10 cellular contexts compared by ENCODE assay signal in the genomic region with DNA sequence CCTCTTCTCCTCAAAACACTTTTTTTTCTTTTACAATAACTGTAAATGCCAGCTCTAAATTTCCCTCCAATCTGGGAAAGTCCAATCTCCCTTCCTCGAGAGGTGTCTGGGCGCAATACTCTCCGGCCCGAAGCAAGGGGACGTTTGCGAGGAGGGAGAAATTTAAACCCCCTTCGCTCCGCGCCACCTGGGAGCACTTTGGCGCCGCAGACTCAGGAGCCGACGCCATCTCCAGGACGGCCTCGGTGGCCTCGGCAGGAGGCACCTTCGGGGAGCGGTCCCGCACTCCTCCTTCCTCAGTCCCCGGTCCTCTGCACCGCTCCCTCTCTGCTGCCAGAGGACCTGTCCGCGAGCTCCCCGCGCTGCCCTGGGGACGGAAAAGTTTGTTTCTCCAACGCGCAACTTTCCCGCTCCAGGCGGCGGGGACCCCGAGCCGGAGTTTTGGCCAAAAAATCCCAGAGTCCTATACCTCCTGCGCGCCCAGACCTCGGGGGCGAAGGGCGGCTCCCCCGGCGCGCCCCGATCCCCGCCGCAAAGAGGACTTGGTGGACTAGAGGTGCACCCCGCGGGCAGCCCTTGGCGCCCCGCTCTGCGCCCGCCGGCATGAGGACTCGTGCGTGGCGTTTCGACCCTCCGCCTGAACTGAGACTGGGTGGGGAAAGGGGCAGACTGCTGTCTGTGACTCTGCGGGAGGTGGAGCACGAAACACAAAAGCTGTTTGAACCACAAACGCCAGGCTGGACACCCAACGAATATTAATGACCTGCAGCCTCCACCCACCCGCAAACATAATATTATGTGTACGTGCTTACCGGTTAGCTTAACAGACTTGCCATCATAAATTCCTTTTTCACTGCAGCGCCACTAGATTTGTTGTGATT.
DNase-seq lines count a peak whose midpoint lies in the region; ATAC-seq and TF ChIP-seq lines count a peak whose summit lies in the region.
"Had no signal": no experiment of that assay in that cellular context is flagged by ENCODE, and none has a peak within 500 bp of the region (broad histone marks: within the 10 kb centered on the region; RNA-seq: fewer than 3 reads in every experiment).

No MANE protein-coding gene starts in this region.

- H3K4ac ChIP-seq in trophoblast cell (ENCODE audit: low read depth, low read length), result peak overlapping the region; percentile 7

- peak overlapping the region; percentile 58 for H3K18ac ChIP-seq in trophoblast cell (ENCODE audit: low read length)

- H3K27ac ChIP-seq in PC-3 (ENCODE audit: low read length), result no peak overlapping the region
- no peak overlapping the region for H3K27ac ChIP-seq in trophoblast cell (ENCODE audit: low read depth, low read length)

- CTCF ChIA-PET in PC-3 (lab: Charles Lee), result no interaction called here

- no peak overlapping the region for H3K9ac ChIP-seq in PC-3 (ENCODE audit: low read length)
- no peak overlapping the region for H3K9ac ChIP-seq in trophoblast cell (ENCODE audit: low read length)

- no peak overlapping the region for H3K23ac ChIP-seq in trophoblast cell (ENCODE audit: low read length)

- peaks cover 7% of the 10 kb centered on the region for H3K79me1 ChIP-seq in trophoblast cell (ENCODE audit: low read length)

- H3K79me2 ChIP-seq in PC-3 (ENCODE audit: low read length) (no peaks in the 10 kb centered on the region), trophoblast cell (ENCODE audit: control insufficient read depth, insufficient read depth, low read length, poor library complexity) (peaks cover 2% of the 10 kb centered on the region)

- H4K20me1 ChIP-seq in PC-3 (ENCODE audit: low read length), result no peaks in the 10 kb centered on the region

- H3K36me3 ChIP-seq in PC-3 (ENCODE audit: low read depth, low read length) (no peaks in the 10 kb centered on the region), trophoblast cell (ENCODE audit: control insufficient read depth in 1 of 2, insufficient read depth in 2 of 2, low read length in 2 of 2) (no peaks in the 10 kb centered on the region)

- H3K14ac ChIP-seq in trophoblast cell (ENCODE audit: low read length), result peak overlapping the region; percentile 33

- H3F3A ChIP-seq in PC-3 (ENCODE audit: low read length, unreplicated experiment), result no peaks in the 10 kb centered on the region

- POLR2A ChIA-PET in PC-3 (lab: Charles Lee; ENCODE audit: unreplicated experiment), result no interaction called here

- H3K4me1 ChIP-seq in PC-3 (ENCODE audit: insufficient read depth, low read length), result no peaks in the 10 kb centered on the region
- H3K4me1 ChIP-seq in trophoblast cell (ENCODE audit: control insufficient read depth in 1 of 2, insufficient read depth in 2 of 2, low read length in 2 of 2), result no peaks in the 10 kb centered on the region

- H4K8ac ChIP-seq in trophoblast cell (ENCODE audit: low read depth, low read length), result peak overlapping the region; percentile 81

- intact Hi-C loops in PC-3 (cut with micrococcal nuclease), result no loop called here

- no TSS peak for BruUV-seq in PC-3 (replicated peaks; lab: Mats Ljungman, UMichigan)

- H2AFZ ChIP-seq in PC-3 (ENCODE audit: low read length), result 0 out of 2 replicates have a peak overlapping the region, but pooled peaks have one; percentile 0
- H2AFZ ChIP-seq in trophoblast cell (ENCODE audit: insufficient read depth, low read length, poor library complexity), result peak overlapping the region; percentile 93

- peak overlapping the region; percentile 67 for H4K91ac ChIP-seq in trophoblast cell (ENCODE audit: low read depth, low read length)

- peak overlapping the region; percentile 34 for H4K12ac ChIP-seq in trophoblast cell (ENCODE audit: low read depth, low read length)

- H2BK12ac ChIP-seq in trophoblast cell (ENCODE audit: low read length), result peak overlapping the region; percentile 63

- H3K9me2 ChIP-seq in PC-3 (replicated peaks; ENCODE audit: low read length), result no peaks in the 10 kb centered on the region

- no peak for TF ChIP-seq CTCF in PC-3 (conservative IDR thresholded peaks at IDR 0.05; ENCODE audit: low read depth, low read length)
- no peak for TF ChIP-seq CTCF in fibroblast of mammary gland (conservative IDR thresholded peaks at IDR 0.05; ENCODE audit: control insufficient read depth, insufficient read depth, low read depth, low read length)
- no peak for TF ChIP-seq CTCF in omental fat pad (IDR thresholded peaks at IDR 0.05)

- H3K4me2 ChIP-seq in PC-3 (ENCODE audit: low read length), result no peak overlapping the region
- H3K4me2 ChIP-seq in trophoblast cell (ENCODE audit: low read length), result peak overlapping the region; percentile 75

- no peak overlapping the region for H2BK5ac ChIP-seq in trophoblast cell (ENCODE audit: low read depth, low read length, poor library complexity)

- no peak for ATAC-seq in PC-3
- no peak for ATAC-seq in omental fat pad (ENCODE audit: low FRiP score)
- no peak for ATAC-seq in GM19455 (IDR thresholded peaks at IDR 0.05; ENCODE audit: unreplicated experiment)

- peak overlapping the region; percentile 83 for H2BK120ac ChIP-seq in trophoblast cell (ENCODE audit: insufficient read depth, low read length, poor library complexity)

- H3K27me3 ChIP-seq in PC-3 (ENCODE audit: low read length) (no peaks in the 10 kb centered on the region), trophoblast cell (ENCODE audit: insufficient read depth, low read length) (no peaks in the 10 kb centered on the region)

- no peak overlapping the region for H3K4me3 ChIP-seq in PC-3 (ENCODE audit: low read length)
- peak overlapping the region; percentile 42 for H3K4me3 ChIP-seq in fibroblast of mammary gland (ENCODE audit: control insufficient read depth, low read depth, low read length)
- H3K4me3 ChIP-seq in trophoblast cell (ENCODE audit: low read depth, low read length), result peak overlapping the region; percentile 70

- no peak overlapping the region for H2AK5ac ChIP-seq in trophoblast cell (ENCODE audit: low read length)

- H3K9me3 ChIP-seq in PC-3 (ENCODE audit: low read length), result no peaks in the 10 kb centered on the region
- no peaks in the 10 kb centered on the region for H3K9me3 ChIP-seq in trophoblast cell (ENCODE audit: insufficient read depth, low read depth, low read length)

- DNase-seq in ELR (ENCODE audit: low read depth), result peak; percentile 63
- no peak for DNase-seq in PC-3
- no peak for DNase-seq in fibroblast of mammary gland (ENCODE audit: low read depth)
- DNase-seq in trophoblast cell, result peak in 1 of 2 donors; percentile 14
- DNase-seq in activated CD4-positive, CD25-positive, alpha-beta regulatory T cell (lab: John Stamatoyannopoulos, UW), result no peak
- DNase-seq in omental fat pad (ENCODE audit: low spot score), result no peak
- no peak for DNase-seq in NCI-H2171 treated with DMSO at 0.1 percent for 48 hours (lab: John Stamatoyannopoulos, UW)
- DNase-seq: amygdala, NCI-H1105 treated with DMSO at 0.1 percent for 48 hours had no signal

- WGBS in trophoblast cell (ENCODE audit: extremely low coverage, insufficient coverage, insufficient read length), result no CpG with 5 or more reads among the region's 64 CpGs
